Comparison of ENCODE assay signal across 11 cellular contexts in genomic region chr5:89878140-89878570, GRCh38.
DNase-seq lines count a peak whose midpoint lies in the region; ATAC-seq and TF ChIP-seq lines count a peak whose summit lies in the region.
"Had no signal": no experiment of that assay in that cellular context is flagged by ENCODE, and none has a peak within 500 bp of the region (broad histone marks: within the 10 kb centered on the region; RNA-seq: fewer than 3 reads in every experiment).

No MANE protein-coding gene starts in this region.

- no peaks in the 10 kb centered on the region for H3K4me1 ChIP-seq in left lung

- H3K4me3 ChIP-seq in MG63: no peak overlapping the region
- no peak overlapping the region for H3K4me3 ChIP-seq in astrocyte of the spinal cord (ENCODE audit: low read depth, low read length)
- H3K4me3 ChIP-seq in left lung: no peak overlapping the region

- H3K9me3 ChIP-seq in MG63: no peaks in the 10 kb centered on the region; the same call in none of the 2 replicates
- no peaks in the 10 kb centered on the region for H3K9me3 ChIP-seq in left lung

- ATAC-seq in left lung: peak; percentile 55

- intact Hi-C loops in left lung (cut with DNase I): no loop called here

- H3K36me3 ChIP-seq in MG63: no peaks in the 10 kb centered on the region
- H3K36me3 ChIP-seq in left lung: no peaks in the 10 kb centered on the region

- DNase-seq in DMS53 (lab: John Stamatoyannopoulos, UW) (peak; percentile 69), MG63 (peak; percentile 34), astrocyte of the spinal cord (ENCODE audit: low read depth, low spot score) (peak; percentile 99), left lung (no peak), NCI-H146 (lab: John Stamatoyannopoulos, UW) (no peak), SKM-1 (lab: John Stamatoyannopoulos, UW; ENCODE audit: unreplicated experiment) (no peak)
- DNase-seq in activated effector memory CD4-positive, alpha-beta T cell treated with Interleukin-2 at 50 U/mL for 16 hours: no peak
- no peak for DNase-seq in central memory CD4-positive, alpha-beta T cell
- DNase-seq: activated T-cell treated with anti-CD3 and anti-CD28 coated beads, Interleukin-2, amount 50 U/mL, for 72 hours; nephron progenitor cell; Right ventricle myocardium superior had no signal

- no peak for TF ChIP-seq CTCF in astrocyte of the spinal cord (IDR thresholded peaks at IDR 0.05; ENCODE audit: low read depth, low read length)
- TF ChIP-seq CTCF in left lung (IDR thresholded peaks at IDR 0.05): no peak

- H3K27me3 ChIP-seq in MG63 (no peaks in the 10 kb centered on the region), left lung (no peaks in the 10 kb centered on the region)

- H3K27ac ChIP-seq in left lung: no peak overlapping the region

- in situ Hi-C loops in astrocyte of the spinal cord (cut with HindIII; ENCODE audit: low sequenced_read_pairs): no loop called here

Comparison
In these comparisons a context has a peak if more than half of its experiments do, and no peak if none do; other contexts are left out.
1. DNase-seq: peak in DMS53 (single experiment), MG63 (single experiment) and astrocyte of the spinal cord (single experiment); none in left lung (0 of 2), NCI-H146 (single experiment), SKM-1 (single experiment), activated effector memory CD4-positive, alpha-beta T cell treated with Interleukin-2 at 50 U/mL for 16 hours (single experiment) and central memory CD4-positive, alpha-beta T cell (single experiment).